8 cellular contexts compared by ENCODE assay signal in the genomic region with DNA sequence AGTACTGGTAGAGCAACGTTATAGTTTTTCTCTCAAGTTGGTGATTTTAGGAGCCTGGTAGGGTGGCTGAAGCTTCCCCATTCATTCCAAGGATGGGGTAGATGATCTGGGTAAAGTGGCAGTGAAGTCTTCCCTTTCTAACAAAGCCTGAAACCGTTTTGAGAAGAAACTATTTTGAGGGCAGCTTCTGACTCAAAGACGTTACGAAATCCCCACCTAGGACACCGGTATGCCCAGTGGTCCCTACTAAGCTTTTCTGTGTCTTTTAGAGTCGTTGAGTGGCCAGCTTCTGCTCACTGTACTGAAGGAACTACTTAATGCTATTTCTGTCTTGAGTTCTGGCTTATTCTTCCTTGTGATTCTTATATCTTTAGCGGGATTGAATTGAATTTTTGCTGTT.
DNase-seq lines count a peak whose midpoint lies in the region; ATAC-seq and TF ChIP-seq lines count a peak whose summit lies in the region.

No MANE protein-coding gene starts in this region.

- TF ChIP-seq CTCF in WI38 (IDR thresholded peaks at IDR 0.05; ENCODE audit: low read depth, low read length): no peak

- DNase-seq in SKM-1 treated with dmso at 0.1 percent for 144 hours (lab: John Stamatoyannopoulos, UW; ENCODE audit: unreplicated experiment): peak; percentile 31
- DNase-seq in SKM-1 (lab: John Stamatoyannopoulos, UW; ENCODE audit: unreplicated experiment): no peak
- no peak for DNase-seq in HuH-7.5 (ENCODE audit: low spot score)
- no peak for DNase-seq in effector CD8-positive, alpha-beta T cell (lab: John Stamatoyannopoulos, UW)

- H3K9me3 ChIP-seq in iPS-15b (ENCODE audit: control insufficient read depth, insufficient read depth, low read length) (no peaks in the 10 kb centered on the region), subcutaneous abdominal adipose tissue (ENCODE audit: control insufficient read depth in 5 of 5, low read length in 5 of 5) (no peaks in the 10 kb centered on the region)

- H3K27me3 ChIP-seq in iPS-15b (ENCODE audit: control insufficient read depth, insufficient read depth, low read length): no peaks in the 10 kb centered on the region
- no peaks in the 10 kb centered on the region for H3K27me3 ChIP-seq in subcutaneous abdominal adipose tissue (ENCODE audit: control insufficient read depth in 5 of 5, insufficient read depth in 4 of 5, low read length in 5 of 5)

- no peaks in the 10 kb centered on the region for H3K36me3 ChIP-seq in iPS-15b (ENCODE audit: control insufficient read depth, insufficient read depth, low read length)
- no peaks in the 10 kb centered on the region for H3K36me3 ChIP-seq in subcutaneous abdominal adipose tissue (ENCODE audit: control insufficient read depth in 5 of 5, insufficient read depth in 5 of 5, low read length in 5 of 5)

- ATAC-seq in GM21737 (IDR thresholded peaks at IDR 0.05; ENCODE audit: unreplicated experiment): no peak

- no peak overlapping the region for H3K9ac ChIP-seq in iPS-15b (ENCODE audit: low read depth, low read length)
- H3K9ac ChIP-seq in subcutaneous abdominal adipose tissue (ENCODE audit: low read length in 5 of 5): peak overlapping the region; percentile 25 to 85 (median 62)

- H3K4me3 ChIP-seq in WI38 (ENCODE audit: low read depth, low read length): peak overlapping the region; percentile 74
- H3K4me3 ChIP-seq in iPS-15b (ENCODE audit: low read depth, low read length): peak overlapping the region; percentile 59
- peak overlapping the region; percentile 80 to 95 (median 80) for H3K4me3 ChIP-seq in subcutaneous abdominal adipose tissue (ENCODE audit: low read depth in 1 of 5, low read length in 5 of 5)

- H3K4me1 ChIP-seq in iPS-15b (ENCODE audit: control insufficient read depth, insufficient read depth, low read length) (peaks cover 3% of the 10 kb centered on the region), subcutaneous abdominal adipose tissue (ENCODE audit: control insufficient read depth in 5 of 5, insufficient read depth in 5 of 5, low read length in 5 of 5) (peaks cover 6 to 27% (median 20%) of the 10 kb centered on the region in 5 donors)

- H3K27ac ChIP-seq in subcutaneous abdominal adipose tissue (ENCODE audit: low read depth, low read length): peak overlapping the region; percentile 19
